ENCODE assay signal across 8 cellular contexts in genomic region chr4:186724861-186725419, GRCh38. TPM values are rescaled to one million over a fixed set of nuclear protein-coding genes. Genes with fewer than 3 reads are reported as not detected.
DNase-seq lines count a peak whose midpoint lies in the region; ATAC-seq, FAIRE-seq and TF ChIP-seq lines count a peak whose summit lies in the region.

No MANE protein-coding gene starts in this region.

- in situ Hi-C loops in astrocyte of the cerebellum (cut with HindIII; ENCODE audit: low sequenced_read_pairs) (no loop called here), HepG2 (cut with HindIII; ENCODE audit: extremely low pct_ligation_motif_present, low pct_unique_long_range_greater_than_20kb) (loop anchor here (25.0 kb wide), 1 partner anchor 212 kb away; no protein-coding TSS in a partner anchor)

- no TSS peak for BruUV-seq in HepG2 (replicated peaks; lab: Mats Ljungman, UMichigan)

- H2AFZ ChIP-seq in HepG2 (ENCODE audit: low read length), result no peak overlapping the region

- peaks cover 73% of the 10 kb centered on the region for H3K79me2 ChIP-seq in HepG2 (ENCODE audit: insufficient read depth, low read length)

- H3K9me3 ChIP-seq in cardiac muscle cell (ENCODE audit: low read depth) (no peaks in the 10 kb centered on the region), HepG2 (ENCODE audit: low read length) (peaks cover 8% of the 10 kb centered on the region), uterus (no peaks in the 10 kb centered on the region)

- peak overlapping the region; percentile 91 for H3K9ac ChIP-seq in HepG2 (ENCODE audit: insufficient read depth, low read depth, low read length)

- POLR2A ChIA-PET in HepG2 (lab: Yijun Ruan, JAX), result interaction anchor here (1.8 to 2.5 kb wide), 2 partner anchors 31 to 80 kb away, joined by 8 to 9 read pairs; no protein-coding TSS in a partner anchor

- H3K4me3 ChIP-seq in cardiac muscle cell, result peak overlapping the region; percentile 75
- H3K4me3 ChIP-seq in astrocyte of the cerebellum (ENCODE audit: low read depth, low read length), result peak overlapping the region; percentile 97
- peak overlapping the region; percentile 69 to 99 (median 95) for H3K4me3 ChIP-seq in HepG2 (replicated peaks in 1 of 3; ENCODE audit: insufficient read depth in 1 of 3, low read depth in 2 of 3, low read length in 3 of 3)
- peak overlapping the region; percentile 45 to 81 for H3K4me3 ChIP-seq in uterus

- TF ChIP-seq POLR2A in HepG2 (IDR thresholded peaks at IDR 0.05; ENCODE audit: insufficient read depth in 1 of 2, low read depth in 2 of 2, low read length in 2 of 2), result no peak
- TF ChIP-seq POLR2A in uterus (IDR thresholded peaks at IDR 0.05), result no peak

- under 1% methylated on average over 18 of the region's 18 CpGs for WGBS in HepG2 (ENCODE audit: low lambda C conversion rate)

- H3K36me3 ChIP-seq in cardiac muscle cell (no peaks in the 10 kb centered on the region), HepG2 (replicated peaks in 1 of 2; ENCODE audit: control insufficient read depth in 1 of 2, insufficient read depth in 2 of 2, low read length in 2 of 2) (no peaks in the 10 kb centered on the region; a peak in 1 of 5 replicates), uterus (no peaks in the 10 kb centered on the region)

- FAIRE-seq in HepG2 (lab: Jason Lieb, UNC), result no peak

- H3K27me3 ChIP-seq in cardiac muscle cell (no peaks in the 10 kb centered on the region), HepG2 (ENCODE audit: control insufficient read depth in 1 of 2, insufficient read depth in 2 of 2, low read length in 2 of 2) (no peaks in the 10 kb centered on the region; a peak in 1 of 5 replicates), uterus (no peaks in the 10 kb centered on the region)

- peak overlapping the region; percentile 83 for H3K4me2 ChIP-seq in HepG2 (ENCODE audit: low read depth, low read length)

- no peak for TF ChIP-seq EP300 in HepG2 (IDR thresholded peaks at IDR 0.05; ENCODE audit: low read depth in 2 of 2, low read length in 2 of 2)
- TF ChIP-seq EP300 in HepG2 (CRISPR knock-in tag; IDR thresholded peaks at IDR 0.05; ENCODE audit: borderline replicate concordance), result no peak

- CTCF ChIA-PET in HepG2 (lab: Yijun Ruan, JAX; ENCODE audit: low intra/inter-chr PET ratio, low total read pairs), result interaction anchor here (0.8 to 3.1 kb wide), 3 partner anchors 222 to 655 kb away, joined by 3 to 22 read pairs (median 3); no protein-coding TSS in a partner anchor

- H4K20me1 ChIP-seq in HepG2 (ENCODE audit: insufficient read depth, low read length), result peaks cover 21% of the 10 kb centered on the region

- intact Hi-C loops in Right ventricle myocardium inferior (cut with DNase I) (loop anchor here (1.0 to 5.0 kb wide), 2 partner anchors 56 to 222 kb away; no protein-coding TSS in a partner anchor), HepG2 (cut with micrococcal nuclease; ENCODE audit: unreplicated experiment) (loop anchor here (1.0 to 10.0 kb wide), 9 partner anchors 40 to 880 kb away; no protein-coding TSS in a partner anchor), uterus (cut with DNase I; ENCODE audit: low total_unique reads) (no loop called here)

- H3K4me1 ChIP-seq in cardiac muscle cell (ENCODE audit: low read depth) (no peaks in the 10 kb centered on the region), HepG2 (ENCODE audit: insufficient read depth, low read length) (peaks cover 47% of the 10 kb centered on the region), uterus (no peaks in the 10 kb centered on the region)

- TF ChIP-seq CTCF in cardiac muscle cell (IDR thresholded peaks at IDR 0.05; ENCODE audit: low read depth, low read length) (no peak), astrocyte of the cerebellum (IDR thresholded peaks at IDR 0.05; ENCODE audit: low read depth, low read length, missing control alignments) (no peak), HepG2 (CRISPR knock-in tag; IDR thresholded peaks at IDR 0.05) (no peak), uterus (IDR thresholded peaks at IDR 0.05) (no peak)

- H3K27ac ChIP-seq in cardiac muscle cell, result peak overlapping the region; percentile 88
- H3K27ac ChIP-seq in HepG2 (ENCODE audit: extremely low read length, insufficient read depth, low read length), result peak overlapping the region; percentile 81
- peak overlapping the region; percentile 91 to 93 for H3K27ac ChIP-seq in uterus

- DNase-seq in cardiac muscle cell (ENCODE audit: low read depth in 1 of 2, low spot score in 1 of 2), result peak; percentile 23 to 46
- no peak for DNase-seq in Right ventricle myocardium inferior (ENCODE audit: missing footprints)
- DNase-seq in astrocyte of the cerebellum (ENCODE audit: low read depth), result peak; percentile 8
- DNase-seq in HepG2 (ENCODE audit: low spot score), result no peak
- DNase-seq in uterus, result no peak
- no peak for DNase-seq in mucosa of gallbladder (ENCODE audit: low spot score)
- DNase-seq in stimulated activated CD4-positive, alpha-beta T cell treated with anti-CD3 and anti-CD28 coated beads, Interleukin-2, amount 100 ng/mL, for 24 hours, result no peak

- TF ChIP-seq RAD21 in HepG2 (CRISPR knock-in tag; IDR thresholded peaks at IDR 0.05), result no peak

- ATAC-seq in Right ventricle myocardium inferior, result no peak
- no peak for ATAC-seq in HepG2
- no peak for ATAC-seq in HG02840 (IDR thresholded peaks at IDR 0.05; ENCODE audit: low FRiP score, unreplicated experiment)

TF ChIP-seq in HepG2, 621 proteins besides CTCF, POLR2A, EP300 and RAD21 (continues in another document):
- 0 out of 2 replicates have a peak, but pooled peaks have one; percentile 20 for TF ChIP-seq REPIN1 (CRISPR knock-in tag; IDR thresholded peaks at IDR 0.05; ENCODE audit: borderline replicate concordance, low read depth)
- TF ChIP-seq KDM4B (CRISPR knock-in tag; IDR thresholded peaks at IDR 0.05), result no peak
- no peak for TF ChIP-seq ZSCAN31 (CRISPR knock-in tag; IDR thresholded peaks at IDR 0.05; ENCODE audit: low read depth)
- TF ChIP-seq NR1H2 (CRISPR knock-in tag; IDR thresholded peaks at IDR 0.05; ENCODE audit: borderline replicate concordance, low read depth), result no peak
- no peak for TF ChIP-seq CREM (IDR thresholded peaks at IDR 0.05)
- no peak for TF ChIP-seq CREM (CRISPR knock-in tag; IDR thresholded peaks at IDR 0.05)
- no peak for TF ChIP-seq ZNF678 (CRISPR knock-in tag; IDR thresholded peaks at IDR 0.05)
- no peak for TF ChIP-seq BORCS8-MEF2B (CRISPR knock-in tag; IDR thresholded peaks at IDR 0.05)
- TF ChIP-seq HOXD1 (CRISPR knock-in tag; IDR thresholded peaks at IDR 0.05), result no peak
- no peak for TF ChIP-seq TARDBP (CRISPR knock-in tag; IDR thresholded peaks at IDR 0.05)
- TF ChIP-seq ZNF674 (CRISPR knock-in tag; IDR thresholded peaks at IDR 0.05; ENCODE audit: low read depth), result no peak
- TF ChIP-seq THAP7 (CRISPR knock-in tag; IDR thresholded peaks at IDR 0.05), result no peak
- no peak for TF ChIP-seq ZSCAN30 (CRISPR knock-in tag; IDR thresholded peaks at IDR 0.05)
- no peak for TF ChIP-seq ZNF24 (IDR thresholded peaks at IDR 0.05)
- no peak for TF ChIP-seq POLR2AphosphoS5 (IDR thresholded peaks at IDR 0.05; ENCODE audit: low read depth, low read length)

RNA-seq across cellular contexts. Expression of gene FAT1, which starts 1.3 kb away (rescaled TPM):
- total RNA-seq in cardiac muscle cell, result 82.3 and 98.1 TPM in 2 replicates
- polyA plus RNA-seq in cardiac muscle cell, result 15.8 and 21.7 TPM in 2 replicates
- total RNA-seq in Right ventricle myocardium inferior, result 55.2 TPM
- 176 and 185 TPM in 2 replicates for total RNA-seq in HepG2 (2016; rRNA removed; fragmentation: Illumina TruSeq; extraction: Trizol)
- total RNA-seq in HepG2 (2016; cell fraction: cytosol; rRNA removed; fragmentation: Illumina TruSeq; extraction: Trizol; ENCODE audit: low read depth), result 74.9 and 87.3 TPM in 2 replicates
- total RNA-seq in HepG2 (2016; cell fraction: insoluble cytoplasmic fraction; rRNA removed; fragmentation: Illumina TruSeq; extraction: Trizol), result 158 and 182 TPM in 2 replicates
- 361 and 484 TPM in 2 replicates for total RNA-seq in HepG2 (2016; cell fraction: membrane; rRNA removed; fragmentation: Illumina TruSeq; extraction: Trizol)
- total RNA-seq in HepG2 (2016; cell fraction: nucleus; rRNA removed; fragmentation: Illumina TruSeq; extraction: Trizol), result 203 and 219 TPM in 2 replicates
- polyA plus RNA-seq in HepG2 (2011; rRNA removed), result 193 and 216 TPM in 2 replicates
- polyA plus RNA-seq in HepG2 (2011; cell fraction: cytosol; rRNA removed), result 145 and 153 TPM in 2 replicates
- 169 and 173 TPM in 2 replicates for polyA plus RNA-seq in HepG2 (2011; cell fraction: nucleus; rRNA removed)
- 84.5 and 103 TPM in 2 replicates for polyA plus RNA-seq in HepG2 (2012)
- 2.5 and 3.2 TPM in 2 replicates for polyA plus RNA-seq in HepG2 (2016; cell fraction: cytosol; fragmentation: Illumina TruSeq; extraction: Trizol; ENCODE audit: low read depth)
- 34.1 and 47.0 TPM in 2 replicates for polyA plus RNA-seq in HepG2 (2016; cell fraction: insoluble cytoplasmic fraction; fragmentation: Illumina TruSeq; extraction: Trizol; ENCODE audit: low read depth)
- polyA plus RNA-seq in HepG2 (2016; cell fraction: membrane; fragmentation: Illumina TruSeq; extraction: Trizol; ENCODE audit: low read depth), result 7.0 and 7.3 TPM in 2 replicates
- polyA plus RNA-seq in HepG2 (2016; cell fraction: nucleus; fragmentation: Illumina TruSeq; extraction: Trizol; ENCODE audit: insufficient read depth, low read depth), result 164 and 179 TPM in 2 replicates
- polyA minus RNA-seq in HepG2 (2011; rRNA and poly(A)+ RNA removed; ENCODE audit: low replicate concordance), result 311 and 1,912 TPM in 2 replicates
- polyA minus RNA-seq in HepG2 (2011; cell fraction: cytosol; rRNA and poly(A)+ RNA removed), result 510 and 534 TPM in 2 replicates
- 531 and 554 TPM in 2 replicates for polyA minus RNA-seq in HepG2 (2011; cell fraction: nucleus; rRNA and poly(A)+ RNA removed)
- total RNA-seq in uterus, result 100 to 1,000 TPM in 1 of 4 donors, 10 to 100 TPM in 3; 11.5 to 245 (median 52.5) TPM
- 172 TPM for total RNA-seq in mucosa of gallbladder

Comparison
In these comparisons a context has a peak if more than half of its experiments do, and no peak if none do; other contexts are left out.
1. DNase-seq: peak in cardiac muscle cell (2 of 2) and astrocyte of the cerebellum (single experiment); none in Right ventricle myocardium inferior (single experiment), HepG2 (single experiment), uterus (0 of 2), mucosa of gallbladder (single experiment) and stimulated activated CD4-positive, alpha-beta T cell treated with anti-CD3 and anti-CD28 coated beads, Interleukin-2, amount 100 ng/mL, for 24 hours (0 of 2).
2. Peak in every context shown above with its lines, with median percentiles within 50 percentile points of each other: H3K27ac ChIP-seq and H3K4me3 ChIP-seq.